ENCODE assay signal across 8 cellular contexts in genomic region chr2:69915050-69915945, GRCh38. TPM values are rescaled to one million over a fixed set of nuclear protein-coding genes. Genes with fewer than 3 reads are reported as not detected.
DNase-seq lines count a peak whose midpoint lies in the region; ATAC-seq and TF ChIP-seq lines count a peak whose summit lies in the region.

TSS of gene MXD1 (plus strand) at chr2:69915109. CDS start at chr2:69915331, 222 bp downstream.

- H3K4me1 ChIP-seq in KMS-11 (ENCODE audit: low read depth, poor library complexity, severe bottlenecking) (peaks cover 37% of the 10 kb centered on the region), gastrocnemius medialis (peaks cover 30 to 45% of the 10 kb centered on the region in 2 donors)

- peak within 1 kb of the TSS; percentile 92 for H3K4me3 ChIP-seq in KMS-11 (IDR thresholded peaks at IDR 0.05; ENCODE audit: insufficient read depth, low read depth, low read length)
- peak within 1 kb of the TSS; percentile 67 for H3K4me3 ChIP-seq in iPS-11a (ENCODE audit: low read depth, low read length)
- H3K4me3 ChIP-seq in gastrocnemius medialis, result peak within 1 kb of the TSS; percentile 85 to 98 (median 86)

- no peaks in the 10 kb centered on the region for H4K20me1 ChIP-seq in KMS-11 (ENCODE audit: insufficient read depth)

- H3K4me2 ChIP-seq in KMS-11, result peak within 1 kb of the TSS; percentile 58

- H3K27me3 ChIP-seq in KMS-11 (ENCODE audit: insufficient read depth, low read depth), result no peaks in the 10 kb centered on the region
- H3K27me3 ChIP-seq in gastrocnemius medialis, result no peaks in the 10 kb centered on the region

- DNase-seq in activated CD4-positive, CD25-positive, alpha-beta regulatory T cell treated with anti-CD3 and anti-CD28 coated beads, Interleukin-2, amount 50 U/mL, for 72 hours, result peak; percentile 35
- DNase-seq in gastrocnemius medialis, result peak; percentile 15 to 24
- no peak for DNase-seq in GM20000 (ENCODE audit: low spot score)

- H3K9me3 ChIP-seq in gastrocnemius medialis, result no peaks in the 10 kb centered on the region

- in situ Hi-C loops in gastrocnemius medialis (cut with MboI; ENCODE audit: low sequenced_read_pairs in 4 of 4), result loop anchor here (5.0 to 25.0 kb wide), 5 partner anchors 147 to 390 kb away; partner anchors contain the start of genes SNRPG (in 2 of the 4) and FAM136A (in 1 of the 4)

- intact Hi-C loops in gastrocnemius medialis (cut with DNase I; ENCODE audit: low total_unique reads), result loop anchor here (2.0 to 10.0 kb wide), 3 partner anchors 170 to 378 kb away; partner anchors contain the start of genes ANXA4, C2orf42 and SNRPG

- H3K27ac ChIP-seq in KMS-11, result peak within 1 kb of the TSS; percentile 96
- peak within 1 kb of the TSS; percentile 94 for H3K27ac ChIP-seq in angular gyrus (ENCODE audit: low read depth, low read length)
- peak within 1 kb of the TSS; percentile 96 to 99 (median 98) for H3K27ac ChIP-seq in gastrocnemius medialis

- peak within 1 kb of the TSS; percentile 99 for H3K9ac ChIP-seq in KMS-11

- peaks cover 5% of the 10 kb centered on the region; the same call in 1 of the 2 replicates for H3K79me2 ChIP-seq in KMS-11 (ENCODE audit: insufficient read depth, low read depth)

- TF ChIP-seq POLR2A in gastrocnemius medialis (IDR thresholded peaks at IDR 0.05), result peak; percentile 97 to 98

- H3K36me3 ChIP-seq in KMS-11 (ENCODE audit: insufficient read depth) (no peaks in the 10 kb centered on the region), gastrocnemius medialis (peaks cover 0 to 7% of the 10 kb centered on the region in 2 donors)

- no peak for TF ChIP-seq CTCF in KMS-11 (conservative IDR thresholded peaks at IDR 0.05; ENCODE audit: low read depth, low read length)
- no peak for TF ChIP-seq CTCF in gastrocnemius medialis (IDR thresholded peaks at IDR 0.05 in 4 of 5, conservative IDR thresholded peaks at IDR 0.05 in 1 of 5)
- TF ChIP-seq CTCF in GM20000 (IDR thresholded peaks at IDR 0.05; ENCODE audit: extremely low read depth, missing control alignments), result no peak

- peak within 1 kb of the TSS; percentile 54 for H2AFZ ChIP-seq in KMS-11 (ENCODE audit: low read depth)

- no peak for ATAC-seq in activated CD4-positive, CD25-positive, alpha-beta regulatory T cell treated with anti-CD3 and anti-CD28 coated beads, Interleukin-2, amount 50 U/mL, for 24 hours
- ATAC-seq in gastrocnemius medialis (peak; percentile 15 to 29), HG03432 (IDR thresholded peaks at IDR 0.05; ENCODE audit: unreplicated experiment) (no peak)

RNA-seq across cellular contexts. Expression of gene MXD1, which starts in this region (rescaled TPM):
- 1 to 10 TPM; 6.1 to 8.6 (median 6.9) TPM for total RNA-seq in gastrocnemius medialis

Comparison
In these comparisons a context has a peak if more than half of its experiments do, and no peak if none do; other contexts are left out.
1. ATAC-seq: peak in gastrocnemius medialis (2 of 2); none in activated CD4-positive, CD25-positive, alpha-beta regulatory T cell treated with anti-CD3 and anti-CD28 coated beads, Interleukin-2, amount 50 U/mL, for 24 hours (0 of 2) and HG03432 (single experiment).
2. Peak in every context shown above with its lines, with median percentiles within 50 percentile points of each other: H3K27ac ChIP-seq and H3K4me3 ChIP-seq.